Comparison of ENCODE assay signal across 15 cellular contexts in genomic region chr9:130500340-130500771, GRCh38. TPM values are rescaled to one million over a fixed set of nuclear protein-coding genes. Genes with fewer than 3 reads are reported as not detected.
DNase-seq lines count a peak whose midpoint lies in the region; ATAC-seq and TF ChIP-seq lines count a peak whose summit lies in the region.
"Had no signal": no experiment of that assay in that cellular context is flagged by ENCODE, and none has a peak within 500 bp of the region (broad histone marks: within the 10 kb centered on the region; RNA-seq: fewer than 3 reads in every experiment).

No MANE protein-coding gene starts in this region.

- no peaks in the 10 kb centered on the region for H3K9me2 ChIP-seq in GM23338 (ENCODE audit: insufficient read depth)

- H3K4me1 ChIP-seq in GM23338 (ENCODE audit: insufficient read depth) (0 out of 2 replicates have a peak, but pooled peaks cover 4% of the 10 kb centered on the region), Peyer's patch (peaks cover 0 to 30% (median 4%) of the 10 kb centered on the region in 4 donors), osteoblast (ENCODE audit: insufficient read depth, low read length) (no peaks in the 10 kb centered on the region)

- H3K79me2 ChIP-seq in GM23338 (replicated peaks; ENCODE audit: insufficient read depth), result no peaks in the 10 kb centered on the region
- H3K79me2 ChIP-seq in osteoblast (ENCODE audit: insufficient read depth, low read length), result no peaks in the 10 kb centered on the region

- H4K20me1 ChIP-seq in GM23338 (replicated peaks; ENCODE audit: insufficient read depth) (no peaks in the 10 kb centered on the region), osteoblast (ENCODE audit: insufficient read depth, low read length) (no peaks in the 10 kb centered on the region)

- H3K36me3 ChIP-seq in GM23338 (ENCODE audit: insufficient read depth), result no peaks in the 10 kb centered on the region; the same call in 1 of the 2 replicates
- peaks cover 0 to 15% (median 0%) of the 10 kb centered on the region in 3 donors for H3K36me3 ChIP-seq in Peyer's patch
- H3K36me3 ChIP-seq in osteoblast (ENCODE audit: insufficient read depth, low read length), result peaks cover 17% of the 10 kb centered on the region

- TF ChIP-seq POLR2A in Peyer's patch (IDR thresholded peaks at IDR 0.05), result no peak

- H3K27me3 Mint-ChIP-seq in GM23338 (ENCODE audit: insufficient read depth, low read depth, poor library complexity), result peaks cover 12% of the 10 kb centered on the region
- H3K27me3 Mint-ChIP-seq: activated CD4-positive, alpha-beta T cell treated with anti-CD3 and anti-CD28 coated beads, Interleukin-2, amount 10 ng/mL, durations not matched to agents 7 days and 5 days; IgD-negative memory B cell; stimulated activated naive CD8-positive, alpha-beta T cell treated with anti-CD3 and anti-CD28 coated beads, Interleukin-15, amount 100 ng/mL, for 72 hours had no signal

- no peak for ATAC-seq in GM23338
- ATAC-seq: stimulated activated naive CD8-positive, alpha-beta T cell treated with anti-CD3 and anti-CD28 coated beads, Interleukin-15, amount 100 ng/mL, for 72 hours had no signal

- H3F3A ChIP-seq in GM23338 (replicated peaks; ENCODE audit: low read depth), result no peaks in the 10 kb centered on the region

- H3K36me3 Mint-ChIP-seq in GM23338 (ENCODE audit: low read depth), result peaks cover 35% of the 10 kb centered on the region
- H3K36me3 Mint-ChIP-seq: CD8-positive, alpha-beta memory T cell; IgD-negative memory B cell had no signal

- peaks cover 10% of the 10 kb centered on the region for H3K4me1 Mint-ChIP-seq in GM23338
- H3K4me1 Mint-ChIP-seq: activated CD4-positive, alpha-beta T cell treated with anti-CD3 and anti-CD28 coated beads, Interleukin-2, amount 10 ng/mL, durations not matched to agents 7 days and 5 days; CD8-positive, alpha-beta memory T cell; nephron; stimulated activated naive CD8-positive, alpha-beta T cell treated with anti-CD3 and anti-CD28 coated beads, Interleukin-15, amount 100 ng/mL, for 72 hours had no signal

- no peaks in the 10 kb centered on the region for H3K9me3 Mint-ChIP-seq in GM23338
- H3K9me3 Mint-ChIP-seq: activated CD4-positive, alpha-beta T cell treated with anti-CD3 and anti-CD28 coated beads, Interleukin-2, amount 10 ng/mL, durations not matched to agents 7 days and 5 days; CD8-positive, alpha-beta memory T cell had no signal

- TF ChIP-seq CTCF in GM23338 (conservative IDR thresholded peaks at IDR 0.05; ENCODE audit: low read depth in 2 of 2), result no peak
- no peak for TF ChIP-seq CTCF in Peyer's patch (IDR thresholded peaks at IDR 0.05)
- no peak for TF ChIP-seq CTCF in osteoblast (IDR thresholded peaks at IDR 0.05; ENCODE audit: extremely low read depth, low read depth, low read length)

- no peak for DNase-seq in GM23338 (ENCODE audit: low spot score)
- peak; percentile 85 for DNase-seq in NCI-H1436 (lab: John Stamatoyannopoulos, UW)
- DNase-seq in Peyer's patch, result no peak
- DNase-seq in osteoblast (ENCODE audit: insufficient read length, low spot score, missing footprints), result peak; percentile 68
- DNase-seq in SW480 (ENCODE audit: low spot score), result no peak
- DNase-seq in putamen (ENCODE audit: low spot score), result no peak
- no peak for DNase-seq in activated CD4-positive, alpha-beta T cell treated with anti-CD3 and anti-CD28 coated beads, Interleukin-2, amount 50 U/mL, for 4 hours
- DNase-seq: activated CD4-positive, alpha-beta T cell treated with anti-CD3 and anti-CD28 coated beads, Interleukin-2, amount 10 ng/mL, durations not matched to agents 7 days and 5 days; CD8-positive, alpha-beta memory T cell; NCI-H2107; stimulated activated naive CD8-positive, alpha-beta T cell treated with anti-CD3 and anti-CD28 coated beads, Interleukin-15, amount 100 ng/mL, for 72 hours; T-helper 9 cell had no signal

- H3K27ac Mint-ChIP-seq in GM23338, result peak overlapping the region; percentile 39; the same call in 1 of the 2 replicates
- H3K27ac Mint-ChIP-seq: activated CD4-positive, alpha-beta T cell treated with anti-CD3 and anti-CD28 coated beads, Interleukin-2, amount 10 ng/mL, durations not matched to agents 7 days and 5 days; CD8-positive, alpha-beta memory T cell; dendritic cell treated with granulocyte-macrophage colony-stimulating factor and Interleukin-4, amounts not matched to agents 40 ng/mL and 50 ng/mL, for 4 days had no signal

- no peak overlapping the region for H3K4me3 ChIP-seq in GM23338
- no peak overlapping the region for H3K4me3 ChIP-seq in Peyer's patch
- H3K4me3 ChIP-seq in osteoblast (ENCODE audit: insufficient read depth, low read length), result no peak overlapping the region

- H3K4me2 ChIP-seq in GM23338, result no peak overlapping the region
- no peak overlapping the region for H3K4me2 ChIP-seq in osteoblast (ENCODE audit: insufficient read depth, low read length)

- H3K27me3 ChIP-seq in GM23338 (ENCODE audit: insufficient read depth) (no peaks in the 10 kb centered on the region), Peyer's patch (no peaks in the 10 kb centered on the region), osteoblast (ENCODE audit: insufficient read depth, low read length) (no peaks in the 10 kb centered on the region)

- no peak overlapping the region for H3K4me3 Mint-ChIP-seq in GM23338
- H3K4me3 Mint-ChIP-seq: activated CD4-positive, alpha-beta T cell treated with anti-CD3 and anti-CD28 coated beads, Interleukin-2, amount 10 ng/mL, durations not matched to agents 7 days and 5 days; CD8-positive, alpha-beta memory T cell; dendritic cell treated with granulocyte-macrophage colony-stimulating factor and Interleukin-4, amounts not matched to agents 40 ng/mL and 50 ng/mL, for 4 days; IgD-negative memory B cell; nephron; stimulated activated naive CD8-positive, alpha-beta T cell treated with anti-CD3 and anti-CD28 coated beads, Interleukin-15, amount 100 ng/mL, for 72 hours had no signal

- H3K9me3 ChIP-seq in Peyer's patch, result peaks cover 0 to 4% (median 0%) of the 10 kb centered on the region in 4 donors
- no peaks in the 10 kb centered on the region for H3K9me3 ChIP-seq in osteoblast (ENCODE audit: low read depth, low read length)

- H2AFZ ChIP-seq in GM23338 (no peak overlapping the region), osteoblast (ENCODE audit: low read length) (no peak overlapping the region)

- H3K27ac ChIP-seq in GM23338 (ENCODE audit: low read depth) (no peak overlapping the region), Peyer's patch (peak overlapping the region in 3 of 4 donors; percentile 64 to 89 (median 72)), osteoblast (ENCODE audit: low read depth, low read length) (no peak overlapping the region)

TF ChIP-seq in GM23338, 12 proteins besides CTCF, POLR2A, EP300 and RAD21:
- TF ChIP-seq POLR2AphosphoS5 (IDR thresholded peaks at IDR 0.05; ENCODE audit: low read depth) (no peak), JUNB (IDR thresholded peaks at IDR 0.05; ENCODE audit: unreplicated experiment) (no peak)

RNA-seq across cellular contexts. Expression of gene ASS1, which starts 55.6 kb away (rescaled TPM):
- 98.1 and 103 TPM in 2 replicates for total RNA-seq in GM23338 (2014; rRNA removed; shearing (Covaris generic))
- 65.8 and 72.5 TPM in 2 replicates for polyA plus RNA-seq in GM23338 (2016; fragmentation: Nextera tagmentation; extraction: Ambion mirVana)
- total RNA-seq in Peyer's patch, result 100 to 1,000 TPM; 106 to 761 (median 547) TPM
- total RNA-seq in osteoblast, result 134 and 195 TPM in 2 replicates
- polyA plus RNA-seq: CD8-positive, alpha-beta memory T cell; IgD-negative memory B cell had no signal

Comparison
In these comparisons a context has a peak if more than half of its experiments do, and no peak if none do; other contexts are left out.
1. DNase-seq: peak in NCI-H1436 (single experiment) and osteoblast (single experiment); none in GM23338 (single experiment), Peyer's patch (0 of 3), SW480 (single experiment), putamen (single experiment) and activated CD4-positive, alpha-beta T cell treated with anti-CD3 and anti-CD28 coated beads, Interleukin-2, amount 50 U/mL, for 4 hours (0 of 2).
2. H3K27ac ChIP-seq: peak in Peyer's patch (3 of 4); none in GM23338 (single experiment) and osteoblast (single experiment).